ENCODE assay signal across 1 cellular context in genomic region chr6:30557683-30557981, GRCh38.
TF ChIP-seq lines count a peak whose summit lies in the region.

No MANE protein-coding gene starts in this region.

TF ChIP-seq in H1, 55 proteins besides CTCF, POLR2A, EP300 and RAD21 (continued from another document):
- TF ChIP-seq SIN3A (conservative IDR thresholded peaks at IDR 0.05 in 1 of 2, IDR thresholded peaks at IDR 0.05 in 1 of 2; ENCODE audit: low read depth in 1 of 2, low read length in 2 of 2) (0 out of 4 replicates have a peak, but pooled peaks of 1 of the 2 experiments have one; percentile 42), NRF1 (IDR thresholded peaks at IDR 0.05; ENCODE audit: low read depth, low read length) (no peak)
TF ChIP-seq in H1: peak in this region for 1.
